18 cellular contexts compared by ENCODE assay signal in the genomic region with DNA sequence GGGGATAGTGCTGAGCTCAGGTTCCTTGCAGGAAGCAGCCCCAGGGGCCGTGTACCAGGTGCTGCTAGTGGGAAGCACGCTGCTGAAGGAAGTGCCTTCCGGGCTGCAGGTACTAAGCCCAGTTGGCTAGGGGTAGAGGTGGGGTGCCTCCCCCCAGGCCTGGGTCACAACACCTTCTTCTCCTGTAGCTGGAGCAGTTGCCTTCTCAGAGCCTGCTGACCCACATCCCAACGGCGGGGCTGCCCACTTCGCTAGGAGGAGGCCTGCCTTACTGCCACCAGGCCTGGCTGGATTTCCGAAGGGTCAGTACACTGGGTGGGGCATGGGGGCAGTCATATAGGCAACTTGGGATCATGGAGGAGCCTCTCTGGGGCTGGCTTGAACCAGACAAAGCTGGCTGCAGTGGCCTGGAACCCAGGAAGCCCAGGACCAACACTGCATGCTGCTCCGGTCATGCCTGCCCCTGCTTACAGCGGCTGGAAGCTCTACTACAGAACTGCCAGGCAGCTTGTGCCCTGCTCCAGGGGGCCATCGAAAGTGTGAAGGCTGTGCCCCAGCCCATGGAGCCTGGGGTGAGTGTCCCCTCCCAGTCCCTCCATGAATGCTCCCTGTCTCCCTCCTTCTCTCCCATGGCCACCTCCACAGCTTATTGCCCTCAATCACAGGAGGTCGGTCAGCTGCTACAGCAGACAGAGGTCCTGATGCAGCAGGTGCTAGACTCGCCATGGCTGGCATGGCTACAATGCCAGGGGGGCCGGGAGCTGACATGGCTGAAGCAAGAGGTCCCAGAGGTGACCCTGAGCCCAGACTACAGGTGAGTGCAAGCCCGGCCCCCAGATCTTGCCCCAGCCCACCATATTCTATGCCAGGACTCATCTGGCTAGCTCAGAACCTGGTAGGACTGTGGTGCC. TPM values are rescaled to one million over a fixed set of nuclear protein-coding genes. Genes with fewer than 3 reads are reported as not detected.
DNase-seq lines count a peak whose midpoint lies in the region; ATAC-seq, FAIRE-seq and TF ChIP-seq lines count a peak whose summit lies in the region.
"Had no signal": no experiment of that assay in that cellular context is flagged by ENCODE, and none has a peak within 500 bp of the region (broad histone marks: within the 10 kb centered on the region; RNA-seq: fewer than 3 reads in every experiment).

No MANE protein-coding gene starts in this region.

- TF ChIP-seq POLR2A in thyroid gland (IDR thresholded peaks at IDR 0.05) (no peak), GM18505 (IDR thresholded peaks at IDR 0.05; ENCODE audit: borderline replicate concordance, extremely low read depth, insufficient read depth, insufficient read length) (no peak)

- H3K9me3 ChIP-seq in CD4-positive, CD25-positive, alpha-beta regulatory T cell (ENCODE audit: control insufficient read depth in 2 of 2, low read length in 2 of 2) = no peaks in the 10 kb centered on the region
- no peaks in the 10 kb centered on the region for H3K9me3 ChIP-seq in thyroid gland
- H3K9me3 ChIP-seq: BLaER1 had no signal

- H3K36me3 Mint-ChIP-seq in CD4-positive, CD25-positive, alpha-beta regulatory T cell = peaks cover 6% of the 10 kb centered on the region
- H3K36me3 Mint-ChIP-seq in IgD-negative memory B cell = peaks cover 2% of the 10 kb centered on the region
- H3K36me3 Mint-ChIP-seq in stimulated activated effector memory CD8-positive, alpha-beta T cell treated with anti-CD3 and anti-CD28 coated beads, Interleukin-12 subunit alpha, Interleukin-12 subunit beta, amount 100 ng/mL, for 72 hours = peaks cover 10% of the 10 kb centered on the region

- 91 to 94% methylated on average over 6 to 8 of the region's 14 CpGs for WGBS in thyroid gland, 2 donors

- H3K27ac Mint-ChIP-seq in CD4-positive, CD25-positive, alpha-beta regulatory T cell = no peak overlapping the region
- H3K27ac Mint-ChIP-seq in IgD-negative memory B cell = peak overlapping the region in 2 of 3 donors; percentile 35 to 85
- peak overlapping the region; percentile 58 for H3K27ac Mint-ChIP-seq in stimulated activated effector memory CD8-positive, alpha-beta T cell treated with anti-CD3 and anti-CD28 coated beads, Interleukin-12 subunit alpha, Interleukin-12 subunit beta, amount 100 ng/mL, for 72 hours
- H3K27ac Mint-ChIP-seq: CD14-positive monocyte had no signal

- H3K4me1 ChIP-seq in CD4-positive, CD25-positive, alpha-beta regulatory T cell (ENCODE audit: control insufficient read depth, insufficient read depth, low read length, poor library complexity, severe bottlenecking) = peaks cover 26% of the 10 kb centered on the region
- H3K4me1 ChIP-seq in thyroid gland = peaks cover 11 to 30% of the 10 kb centered on the region in 2 donors

- H3K27me3 ChIP-seq in CD4-positive, CD25-positive, alpha-beta regulatory T cell (ENCODE audit: control insufficient read depth, insufficient read depth, low read length) = no peaks in the 10 kb centered on the region
- no peaks in the 10 kb centered on the region for H3K27me3 ChIP-seq in bronchial epithelial cell (ENCODE audit: control insufficient read depth, insufficient read depth, low read length)
- no peaks in the 10 kb centered on the region for H3K27me3 ChIP-seq in thyroid gland

- peak overlapping the region in 3 of 4 donors; percentile 29 to 71 (median 36) for H3K4me3 Mint-ChIP-seq in CD4-positive, CD25-positive, alpha-beta regulatory T cell
- peak overlapping the region in 1 of 4 donors; percentile 73 for H3K4me3 Mint-ChIP-seq in IgD-negative memory B cell
- H3K4me3 Mint-ChIP-seq in stimulated activated effector memory CD8-positive, alpha-beta T cell treated with anti-CD3 and anti-CD28 coated beads, Interleukin-12 subunit alpha, Interleukin-12 subunit beta, amount 100 ng/mL, for 72 hours = no peak overlapping the region
- H3K4me3 Mint-ChIP-seq: CD14-positive monocyte, H9 had no signal

- no peak overlapping the region for H3K27ac ChIP-seq in CD4-positive, CD25-positive, alpha-beta regulatory T cell (ENCODE audit: insufficient read depth, low read length, poor library complexity, severe bottlenecking)
- H3K27ac ChIP-seq in thyroid gland = no peak overlapping the region
- H3K27ac ChIP-seq: BLaER1 had no signal

- ATAC-seq in CD4-positive, CD25-positive, alpha-beta regulatory T cell (ENCODE audit: low read depth in 2 of 2) = no peak
- no peak for ATAC-seq in stimulated activated effector memory CD8-positive, alpha-beta T cell treated with anti-CD3 and anti-CD28 coated beads, Interleukin-12 subunit alpha, Interleukin-12 subunit beta, amount 100 ng/mL, for 72 hours
- ATAC-seq in GM21786 (IDR thresholded peaks at IDR 0.05; ENCODE audit: unreplicated experiment) = no peak
- no peak for ATAC-seq in GM18505 (IDR thresholded peaks at IDR 0.05; ENCODE audit: unreplicated experiment)

- peak; percentile 13 for FAIRE-seq in bronchial epithelial cell (lab: Jason Lieb, UNC)
- FAIRE-seq: H1 had no signal

- H3K4me3 ChIP-seq in CD4-positive, CD25-positive, alpha-beta regulatory T cell (ENCODE audit: low read depth, low read length) = no peak overlapping the region
- H3K4me3 ChIP-seq in bronchial epithelial cell (ENCODE audit: low read depth, low read length) (no peak overlapping the region), thyroid gland (replicated peaks in 1 of 3) (no peak overlapping the region)
- H3K4me3 ChIP-seq: BLaER1 had no signal

- no peaks in the 10 kb centered on the region for H3K36me3 ChIP-seq in CD4-positive, CD25-positive, alpha-beta regulatory T cell (ENCODE audit: control insufficient read depth, insufficient read depth, low read length)
- no peaks in the 10 kb centered on the region for H3K36me3 ChIP-seq in bronchial epithelial cell (ENCODE audit: control insufficient read depth, insufficient read depth, low read length)
- H3K36me3 ChIP-seq in thyroid gland = no peaks in the 10 kb centered on the region

- no peak for TF ChIP-seq CTCF in bronchial epithelial cell (IDR thresholded peaks at IDR 0.05; ENCODE audit: insufficient read depth, low read length, severe bottlenecking)
- no peak for TF ChIP-seq CTCF in thyroid gland (IDR thresholded peaks at IDR 0.05)

- DNase-seq in CD4-positive, CD25-positive, alpha-beta regulatory T cell = no peak
- DNase-seq in bronchial epithelial cell (ENCODE audit: low read depth) (no peak), thyroid gland (no peak)
- no peak for DNase-seq in stimulated activated effector memory CD8-positive, alpha-beta T cell treated with anti-CD3 and anti-CD28 coated beads, Interleukin-12 subunit alpha, Interleukin-12 subunit beta, amount 100 ng/mL, for 72 hours (ENCODE audit: low spot score in 2 of 2)
- DNase-seq: 8988T, Calu3, DMS79 treated with DMSO at 0.1 percent for 48 hours, GF-D8, H9, IMR-90 had no signal

- no peaks in the 10 kb centered on the region for H3K9me3 Mint-ChIP-seq in CD4-positive, CD25-positive, alpha-beta regulatory T cell
- no peaks in the 10 kb centered on the region for H3K9me3 Mint-ChIP-seq in IgD-negative memory B cell
- H3K9me3 Mint-ChIP-seq in stimulated activated effector memory CD8-positive, alpha-beta T cell treated with anti-CD3 and anti-CD28 coated beads, Interleukin-12 subunit alpha, Interleukin-12 subunit beta, amount 100 ng/mL, for 72 hours = no peaks in the 10 kb centered on the region
- H3K9me3 Mint-ChIP-seq: CD14-positive monocyte; CD8-positive, alpha-beta memory T cell; H9 had no signal

- intact Hi-C loops in thyroid gland (cut with DNase I) = no loop called here

- no peaks in the 10 kb centered on the region for H3K27me3 Mint-ChIP-seq in CD4-positive, CD25-positive, alpha-beta regulatory T cell
- H3K27me3 Mint-ChIP-seq in IgD-negative memory B cell = no peaks in the 10 kb centered on the region
- H3K27me3 Mint-ChIP-seq: CD8-positive, alpha-beta memory T cell had no signal

- peaks cover 0 to 13% (median 3%) of the 10 kb centered on the region in 4 donors for H3K4me1 Mint-ChIP-seq in CD4-positive, CD25-positive, alpha-beta regulatory T cell
- H3K4me1 Mint-ChIP-seq in IgD-negative memory B cell = peaks cover 0 to 4% (median 0%) of the 10 kb centered on the region in 3 donors
- peaks cover 11% of the 10 kb centered on the region for H3K4me1 Mint-ChIP-seq in stimulated activated effector memory CD8-positive, alpha-beta T cell treated with anti-CD3 and anti-CD28 coated beads, Interleukin-12 subunit alpha, Interleukin-12 subunit beta, amount 100 ng/mL, for 72 hours

RNA-seq across cellular contexts. Expression of a gene that starts 2.5 kb away (rescaled TPM):
- 10.0 TPM for total RNA-seq in CD4-positive, CD25-positive, alpha-beta regulatory T cell
- polyA plus RNA-seq in CD4-positive, CD25-positive, alpha-beta regulatory T cell = 1 to 10 TPM; 1.4 to 5.3 (median 2.8) TPM
- polyA plus RNA-seq in IgD-negative memory B cell = 0.65 TPM
- total RNA-seq in bronchial epithelial cell = 8.2 and 11.6 TPM in 2 replicates
- total RNA-seq in thyroid gland = 10 to 100 TPM in 2 of 4 donors, 1 to 10 TPM in 2; 8.2 to 11.7 (median 9.5) TPM

RNA-seq across cellular contexts. Expression of a gene that starts 33.0 kb away (rescaled TPM):
- total RNA-seq in CD4-positive, CD25-positive, alpha-beta regulatory T cell = 1.3 TPM
- polyA plus RNA-seq in CD4-positive, CD25-positive, alpha-beta regulatory T cell = not detected
- 0.75 TPM for polyA plus RNA-seq in IgD-negative memory B cell
- 0.26 TPM in 2 replicates for total RNA-seq in bronchial epithelial cell
- 1 to 10 TPM in 2 of 4 donors, under 1 TPM in 2; 0.56 to 3.0 (median 1.1) TPM for total RNA-seq in thyroid gland
- polyA plus RNA-seq: CD14-positive monocyte; CD8-positive, alpha-beta memory T cell had no signal

RNA-seq across cellular contexts. Expression of a gene that starts 34.5 kb away (rescaled TPM):
- 34.5 TPM for total RNA-seq in CD4-positive, CD25-positive, alpha-beta regulatory T cell
- polyA plus RNA-seq in CD4-positive, CD25-positive, alpha-beta regulatory T cell = 1 to 10 TPM; 1.9 to 4.5 (median 3.4) TPM
- 3.8 TPM for polyA plus RNA-seq in IgD-negative memory B cell
- 2.0 and 2.6 TPM in 2 replicates for total RNA-seq in bronchial epithelial cell
- total RNA-seq in thyroid gland = 10 to 100 TPM; 17.9 to 26.4 (median 24.3) TPM

RNA-seq across cellular contexts. Expression of a gene that starts 44.8 kb away (rescaled TPM):
- not detected for total RNA-seq in CD4-positive, CD25-positive, alpha-beta regulatory T cell
- polyA plus RNA-seq in CD4-positive, CD25-positive, alpha-beta regulatory T cell = not detected
- polyA plus RNA-seq in IgD-negative memory B cell = not detected
- total RNA-seq in bronchial epithelial cell (not detected in 2 replicates), thyroid gland (1 to 10 TPM in 1 of 4 donors, not detected in 3; 2.6 TPM)
- polyA plus RNA-seq: CD14-positive monocyte; CD8-positive, alpha-beta memory T cell had no signal

RNA-seq across cellular contexts. Expression of a gene that starts 44.8 kb away (rescaled TPM):
- total RNA-seq in CD4-positive, CD25-positive, alpha-beta regulatory T cell = not detected
- not detected for polyA plus RNA-seq in CD4-positive, CD25-positive, alpha-beta regulatory T cell
- not detected for polyA plus RNA-seq in IgD-negative memory B cell
- total RNA-seq in bronchial epithelial cell = not detected in 2 replicates
- total RNA-seq in thyroid gland = under 1 TPM in 1 of 4 donors, not detected in 3; 0.22 TPM
- total RNA-seq: A673, H1, H9 had no signal
- polyA plus RNA-seq: CD8-positive, alpha-beta memory T cell had no signal

Comparison
In these comparisons a context has a peak if more than half of its experiments do, and no peak if none do; other contexts are left out.
1. H3K27ac Mint-ChIP-seq: peak in IgD-negative memory B cell (2 of 3) and stimulated activated effector memory CD8-positive, alpha-beta T cell treated with anti-CD3 and anti-CD28 coated beads, Interleukin-12 subunit alpha, Interleukin-12 subunit beta, amount 100 ng/mL, for 72 hours (single experiment); none in CD4-positive, CD25-positive, alpha-beta regulatory T cell (0 of 3).